ENCODE assay signal across 8 cellular contexts in the genomic region with DNA sequence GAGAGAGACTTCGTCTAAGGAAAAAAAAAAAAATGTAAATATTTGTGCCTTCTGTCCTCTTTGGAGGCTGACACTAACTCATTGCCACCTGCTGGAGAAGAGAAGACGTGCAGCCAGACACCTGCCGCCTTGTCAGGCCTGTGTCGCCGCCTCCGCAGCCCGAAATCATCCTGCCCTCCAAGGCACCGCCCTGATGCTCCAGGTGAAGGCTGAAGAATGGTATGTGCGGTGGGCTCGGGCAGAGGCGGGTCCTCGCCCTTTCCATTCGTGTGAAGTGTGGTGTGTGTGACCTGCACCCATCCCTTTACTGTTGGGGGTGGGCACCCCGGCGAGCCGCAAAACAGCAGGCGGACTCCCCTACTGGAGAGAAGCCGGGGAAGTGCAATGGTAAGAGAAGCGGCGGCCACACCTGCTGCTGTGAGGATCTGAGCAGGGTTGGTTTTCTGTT.
A peak's percentile ranks its signal among the peaks of the same experiment; 100 is the strongest.
DNase-seq lines count a peak whose midpoint lies in the region; ATAC-seq, FAIRE-seq and TF ChIP-seq lines count a peak whose summit lies in the region.

No MANE protein-coding gene starts in this region.

- peak; percentile 61 for TF ChIP-seq RAD21 in HepG2 (CRISPR knock-in tag; IDR thresholded peaks at IDR 0.05)

- DNase-seq in D721Med (ENCODE audit: insufficient read length, low spot score) (peak; percentile 62), H7 (peak; percentile 87), NCI-H1694 treated with DMSO at 0.1 percent for 48 hours (lab: John Stamatoyannopoulos, UW) (peak; percentile 54), colonic mucosa (peak; percentile 76), HepG2 (ENCODE audit: low spot score) (peak; percentile 67)
- DNase-seq in activated CD4-positive, alpha-beta T cell treated with anti-CD3 and anti-CD28 coated beads for 48 hours = peak; percentile 84
- peak; percentile 8 for DNase-seq in stimulated activated CD8-positive, alpha-beta memory T cell treated with anti-CD3 and anti-CD28 coated beads, Interleukin-12 subunit alpha, Interleukin-12 subunit beta, amount 100 ng/mL, for 24 hours (ENCODE audit: extremely low read depth)

- CTCF ChIA-PET in HepG2 (lab: Yijun Ruan, JAX; ENCODE audit: low intra/inter-chr PET ratio, low total read pairs) = interaction anchor here (0.5 kb wide), 1 partner anchor 382 kb away, joined by 6 read pairs; no protein-coding TSS in a partner anchor

- ATAC-seq in HepG2 (peak; percentile 95), GM18873 (IDR thresholded peaks at IDR 0.05; ENCODE audit: low FRiP score, unreplicated experiment) (no peak)

- no peaks in the 10 kb centered on the region for H3K9me3 ChIP-seq in colonic mucosa
- H3K9me3 ChIP-seq in HepG2 (ENCODE audit: low read length) = no peaks in the 10 kb centered on the region

- H3K9ac ChIP-seq in colonic mucosa (ENCODE audit: low read depth in 2 of 2, low read length in 2 of 2) = no peak overlapping the region
- H3K9ac ChIP-seq in HepG2 (ENCODE audit: insufficient read depth, low read depth, low read length) = no peak overlapping the region

- no peaks in the 10 kb centered on the region for H4K20me1 ChIP-seq in HepG2 (ENCODE audit: insufficient read depth, low read length)

- BruUV-seq in HepG2 (replicated peaks; lab: Mats Ljungman, UMichigan) = no TSS peak

- in situ Hi-C loops in HepG2 (cut with HindIII; ENCODE audit: extremely low pct_ligation_motif_present, low pct_unique_long_range_greater_than_20kb) = no loop called here

- H2AFZ ChIP-seq in HepG2 (ENCODE audit: low read length) = no peak overlapping the region

- H3K27me3 ChIP-seq in H7 (ENCODE audit: control insufficient read depth, insufficient read depth, low read length) (no peaks in the 10 kb centered on the region), colonic mucosa (no peaks in the 10 kb centered on the region), HepG2 (ENCODE audit: control insufficient read depth in 1 of 2, insufficient read depth in 2 of 2, low read length in 2 of 2) (peaks cover 3 to 17% of the 10 kb centered on the region in 2 experiments; a peak in 3 of 5 replicates)

- no peaks in the 10 kb centered on the region for H3K36me3 ChIP-seq in H7 (replicated peaks; ENCODE audit: control insufficient read depth, insufficient read depth, low read length)
- no peaks in the 10 kb centered on the region for H3K36me3 ChIP-seq in colonic mucosa
- H3K36me3 ChIP-seq in HepG2 (replicated peaks in 1 of 2; ENCODE audit: control insufficient read depth in 1 of 2, insufficient read depth in 2 of 2, low read length in 2 of 2) = no peaks in the 10 kb centered on the region

- 42% methylated on average over 19 of the region's 20 CpGs for WGBS in HepG2 (ENCODE audit: low lambda C conversion rate)

- intact Hi-C loops in colonic mucosa (cut with DNase I) (no loop called here), HepG2 (cut with micrococcal nuclease; ENCODE audit: unreplicated experiment) (no loop called here)

- TF ChIP-seq CTCF in D721Med (IDR thresholded peaks at IDR 0.05; ENCODE audit: insufficient read depth, missing control alignments) (peak; percentile 28), colonic mucosa (IDR thresholded peaks at IDR 0.05) (peak; percentile 51), HepG2 (CRISPR knock-in tag; IDR thresholded peaks at IDR 0.05) (peak; percentile 84)

- H3K27ac ChIP-seq in colonic mucosa = no peak overlapping the region
- H3K27ac ChIP-seq in HepG2 (ENCODE audit: extremely low read length, insufficient read depth, low read length) = no peak overlapping the region

- POLR2A ChIA-PET in HepG2 (lab: Yijun Ruan, JAX) = no interaction called here

- no peaks in the 10 kb centered on the region for H3K79me2 ChIP-seq in HepG2 (ENCODE audit: insufficient read depth, low read length)

- FAIRE-seq in D721Med (lab: Jason Lieb, UNC) (no peak), HepG2 (lab: Jason Lieb, UNC) (peak; percentile 60)

- H3K4me1 ChIP-seq in colonic mucosa (no peaks in the 10 kb centered on the region), HepG2 (ENCODE audit: insufficient read depth, low read length) (0 out of 2 replicates have a peak, but pooled peaks cover 12% of the 10 kb centered on the region)

- no peak for TF ChIP-seq POLR2A in HepG2 (IDR thresholded peaks at IDR 0.05; ENCODE audit: insufficient read depth in 1 of 2, low read depth in 2 of 2, low read length in 2 of 2)

- H3K4me2 ChIP-seq in HepG2 (ENCODE audit: low read depth, low read length) = peak overlapping the region; percentile 40; the same call in 1 of the 2 replicates

- no peak for TF ChIP-seq EP300 in HepG2 (IDR thresholded peaks at IDR 0.05; ENCODE audit: low read depth in 2 of 2, low read length in 2 of 2)
- no peak for TF ChIP-seq EP300 in HepG2 (CRISPR knock-in tag; IDR thresholded peaks at IDR 0.05; ENCODE audit: borderline replicate concordance)

- H3K4me3 ChIP-seq in H7 (ENCODE audit: insufficient read depth, low read depth, low read length) = peak overlapping the region; percentile 39; the same call in 1 of the 2 replicates
- H3K4me3 ChIP-seq in colonic mucosa = no peak overlapping the region
- no peak overlapping the region; a peak in 1 of 6 replicates for H3K4me3 ChIP-seq in HepG2 (replicated peaks in 1 of 3; ENCODE audit: insufficient read depth in 1 of 3, low read depth in 2 of 3, low read length in 3 of 3)

TF ChIP-seq in HepG2, 621 proteins besides CTCF, POLR2A, EP300 and RAD21 (continues in another document):
- TF ChIP-seq GABPB1 (CRISPR knock-in tag; IDR thresholded peaks at IDR 0.05) (0 out of 2 replicates have a peak, but pooled peaks have one; percentile 11), ZNF546 (CRISPR knock-in tag; conservative IDR thresholded peaks at IDR 0.05) (no peak), TEAD3 (CRISPR knock-in tag; optimal IDR thresholded peaks at IDR 0.05; ENCODE audit: borderline replicate concordance) (peak; percentile 53), ZNF605 (CRISPR knock-in tag; IDR thresholded peaks at IDR 0.05) (no peak), FIP1L1 (IDR thresholded peaks at IDR 0.05; ENCODE audit: borderline replicate concordance, insufficient read depth, low read depth, low read length) (no peak), GATAD2A (CRISPR knock-in tag; IDR thresholded peaks at IDR 0.05) (peak; percentile 21; the same call in 1 of the 2 replicates), MYC (CRISPR knock-in tag; IDR thresholded peaks at IDR 0.05; ENCODE audit: borderline replicate concordance) (peak; percentile 21; the same call in 1 of the 2 replicates), ZFP41 (CRISPR knock-in tag; IDR thresholded peaks at IDR 0.05; ENCODE audit: borderline replicate concordance) (no peak), TGIF2 (CRISPR knock-in tag; IDR thresholded peaks at IDR 0.05) (no peak)
- TF ChIP-seq, protein P1, sequence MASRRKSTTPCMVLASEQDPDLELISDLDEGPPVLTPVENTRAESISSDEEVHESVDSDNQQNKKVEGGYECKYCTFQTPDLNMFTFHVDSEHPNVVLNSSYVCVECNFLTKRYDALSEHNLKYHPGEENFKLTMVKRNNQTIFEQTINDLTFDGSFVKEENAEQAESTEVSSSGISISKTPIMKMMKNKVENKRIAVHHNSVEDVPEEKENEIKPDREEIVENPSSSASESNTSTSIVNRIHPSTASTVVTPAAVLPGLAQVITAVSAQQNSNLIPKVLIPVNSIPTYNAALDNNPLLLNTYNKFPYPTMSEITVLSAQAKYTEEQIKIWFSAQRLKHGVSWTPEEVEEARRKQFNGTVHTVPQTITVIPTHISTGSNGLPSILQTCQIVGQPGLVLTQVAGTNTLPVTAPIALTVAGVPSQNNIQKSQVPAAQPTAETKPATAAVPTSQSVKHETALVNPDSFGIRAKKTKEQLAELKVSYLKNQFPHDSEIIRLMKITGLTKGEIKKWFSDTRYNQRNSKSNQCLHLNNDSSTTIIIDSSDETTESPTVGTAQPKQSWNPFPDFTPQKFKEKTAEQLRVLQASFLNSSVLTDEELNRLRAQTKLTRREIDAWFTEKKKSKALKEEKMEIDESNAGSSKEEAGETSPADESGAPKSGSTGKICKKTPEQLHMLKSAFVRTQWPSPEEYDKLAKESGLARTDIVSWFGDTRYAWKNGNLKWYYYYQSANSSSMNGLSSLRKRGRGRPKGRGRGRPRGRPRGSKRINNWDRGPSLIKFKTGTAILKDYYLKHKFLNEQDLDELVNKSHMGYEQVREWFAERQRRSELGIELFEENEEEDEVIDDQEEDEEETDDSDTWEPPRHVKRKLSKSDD (CRISPR knock-in tag; IDR thresholded peaks at IDR 0.05; ENCODE audit: low read depth) = 0 out of 2 replicates have a peak, but pooled peaks have one; percentile 33
- TF ChIP-seq, protein P2, sequence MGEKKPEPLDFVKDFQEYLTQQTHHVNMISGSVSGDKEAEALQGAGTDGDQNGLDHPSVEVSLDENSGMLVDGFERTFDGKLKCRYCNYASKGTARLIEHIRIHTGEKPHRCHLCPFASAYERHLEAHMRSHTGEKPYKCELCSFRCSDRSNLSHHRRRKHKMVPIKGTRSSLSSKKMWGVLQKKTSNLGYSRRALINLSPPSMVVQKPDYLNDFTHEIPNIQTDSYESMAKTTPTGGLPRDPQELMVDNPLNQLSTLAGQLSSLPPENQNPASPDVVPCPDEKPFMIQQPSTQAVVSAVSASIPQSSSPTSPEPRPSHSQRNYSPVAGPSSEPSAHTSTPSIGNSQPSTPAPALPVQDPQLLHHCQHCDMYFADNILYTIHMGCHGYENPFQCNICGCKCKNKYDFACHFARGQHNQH (CRISPR knock-in tag; IDR thresholded peaks at IDR 0.05) = peak; percentile 53; the same call in 1 of the 2 replicates
- TF ChIP-seq, protein P3, sequence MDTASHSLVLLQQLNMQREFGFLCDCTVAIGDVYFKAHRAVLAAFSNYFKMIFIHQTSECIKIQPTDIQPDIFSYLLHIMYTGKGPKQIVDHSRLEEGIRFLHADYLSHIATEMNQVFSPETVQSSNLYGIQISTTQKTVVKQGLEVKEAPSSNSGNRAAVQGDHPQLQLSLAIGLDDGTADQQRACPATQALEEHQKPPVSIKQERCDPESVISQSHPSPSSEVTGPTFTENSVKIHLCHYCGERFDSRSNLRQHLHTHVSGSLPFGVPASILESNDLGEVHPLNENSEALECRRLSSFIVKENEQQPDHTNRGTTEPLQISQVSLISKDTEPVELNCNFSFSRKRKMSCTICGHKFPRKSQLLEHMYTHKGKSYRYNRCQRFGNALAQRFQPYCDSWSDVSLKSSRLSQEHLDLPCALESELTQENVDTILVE (CRISPR knock-in tag; IDR thresholded peaks at IDR 0.05) = no peak
- TF ChIP-seq, protein P4, sequence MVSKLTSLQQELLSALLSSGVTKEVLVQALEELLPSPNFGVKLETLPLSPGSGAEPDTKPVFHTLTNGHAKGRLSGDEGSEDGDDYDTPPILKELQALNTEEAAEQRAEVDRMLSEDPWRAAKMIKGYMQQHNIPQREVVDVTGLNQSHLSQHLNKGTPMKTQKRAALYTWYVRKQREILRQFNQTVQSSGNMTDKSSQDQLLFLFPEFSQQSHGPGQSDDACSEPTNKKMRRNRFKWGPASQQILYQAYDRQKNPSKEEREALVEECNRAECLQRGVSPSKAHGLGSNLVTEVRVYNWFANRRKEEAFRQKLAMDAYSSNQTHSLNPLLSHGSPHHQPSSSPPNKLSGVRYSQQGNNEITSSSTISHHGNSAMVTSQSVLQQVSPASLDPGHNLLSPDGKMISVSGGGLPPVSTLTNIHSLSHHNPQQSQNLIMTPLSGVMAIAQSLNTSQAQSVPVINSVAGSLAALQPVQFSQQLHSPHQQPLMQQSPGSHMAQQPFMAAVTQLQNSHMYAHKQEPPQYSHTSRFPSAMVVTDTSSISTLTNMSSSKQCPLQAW (CRISPR knock-in tag; IDR thresholded peaks at IDR 0.05) = no peak

Comparison
In these comparisons a context has a peak if more than half of its experiments do, and no peak if none do; other contexts are left out.
1. DNase-seq: peak in every context shown above with its lines; median percentile 87 in H7; 84 in activated CD4-positive, alpha-beta T cell treated with anti-CD3 and anti-CD28 coated beads for 48 hours; 76 in colonic mucosa; 67 in HepG2; 62 in D721Med; 54 in NCI-H1694 treated with DMSO at 0.1 percent for 48 hours; 8 in stimulated activated CD8-positive, alpha-beta memory T cell treated with anti-CD3 and anti-CD28 coated beads, Interleukin-12 subunit alpha, Interleukin-12 subunit beta, amount 100 ng/mL, for 24 hours.
2. CTCF ChIP-seq: peak in every context shown above with its lines; median percentile 84 in HepG2; 51 in colonic mucosa; 28 in D721Med.